8 cellular contexts compared by ENCODE assay signal in the genomic region with DNA sequence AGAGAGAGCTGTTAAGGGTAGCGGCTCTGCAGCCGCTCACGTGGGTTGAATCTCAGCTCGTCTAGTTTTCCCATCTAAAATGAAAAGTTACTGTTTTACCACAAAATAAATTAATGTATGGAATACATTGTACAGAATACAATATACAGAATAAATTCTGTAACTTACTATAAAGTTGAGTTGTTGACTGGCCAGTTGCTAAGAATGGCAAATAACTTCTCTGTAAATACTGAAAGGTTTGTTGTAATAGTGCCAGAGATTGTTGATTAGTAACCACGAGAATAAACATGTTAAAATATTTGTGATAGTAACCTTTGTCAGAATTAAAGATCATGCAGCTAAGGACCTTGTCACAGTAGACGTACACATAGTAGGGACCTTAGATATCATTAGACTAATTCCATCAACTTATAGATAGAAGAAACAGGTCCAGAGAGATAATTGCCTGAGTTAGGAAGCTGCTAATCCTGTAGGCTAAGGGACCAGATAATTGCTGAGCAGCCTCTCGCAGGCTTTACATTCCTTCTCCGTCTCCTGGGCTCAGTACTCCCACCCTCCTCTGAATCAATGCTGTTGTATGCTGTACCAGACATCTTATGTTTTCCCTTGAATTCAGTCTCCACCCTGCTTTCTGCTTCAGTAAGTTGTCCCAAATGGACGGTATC. TPM values are rescaled to one million over a fixed set of nuclear protein-coding genes. Genes with fewer than 3 reads are reported as not detected.
A peak's percentile ranks its signal among the peaks of the same experiment; 100 is the strongest.
DNase-seq lines count a peak whose midpoint lies in the region; ATAC-seq, FAIRE-seq and TF ChIP-seq lines count a peak whose summit lies in the region.

No MANE protein-coding gene starts in this region.

- H3K23me2 ChIP-seq in H1 (ENCODE audit: low read depth, low read length), result peaks cover 7% of the 10 kb centered on the region

- H3K4me3 ChIP-seq in H1 (ENCODE audit: extremely low read depth in 1 of 4, insufficient read depth in 2 of 4, low read depth in 3 of 4, low read length in 4 of 4) (peak overlapping the region; percentile 86 to 92 (median 88)), osteoblast (ENCODE audit: insufficient read depth, low read length) (peak overlapping the region; percentile 85)

- no peak overlapping the region for H3K18ac ChIP-seq in H1 (ENCODE audit: extremely low read depth, low read length)

- H3K23ac ChIP-seq in H1 (ENCODE audit: insufficient read length), result no peak overlapping the region

- no peak for TF ChIP-seq POLR2A in H1 (IDR thresholded peaks at IDR 0.05; ENCODE audit: control extremely low read depth in 1 of 2, low read depth in 2 of 2, low read length in 2 of 2)

- H3K4me2 ChIP-seq in H1 (ENCODE audit: insufficient read depth in 1 of 2, low read depth in 2 of 2, low read length in 2 of 2) (peak overlapping the region; percentile 82 to 94), osteoblast (ENCODE audit: insufficient read depth, low read length) (peak overlapping the region; percentile 81)

- no peak for FAIRE-seq in H1 (lab: Jason Lieb, UNC)

- no peaks in the 10 kb centered on the region; a peak in 1 of 8 replicates for H3K36me3 ChIP-seq in H1 (ENCODE audit: control insufficient read depth in 2 of 4, insufficient read depth in 4 of 4, low read length in 3 of 4)
- H3K36me3 ChIP-seq in osteoblast (ENCODE audit: insufficient read depth, low read length), result no peaks in the 10 kb centered on the region

- H3K4me1 ChIP-seq in H1 (replicated peaks in 1 of 4; ENCODE audit: control insufficient read depth in 3 of 4, insufficient read depth in 4 of 4, low read length in 3 of 4) (peaks cover 0 to 17% (median 12%) of the 10 kb centered on the region in 4 experiments; a peak in 6 of 7 replicates), osteoblast (ENCODE audit: insufficient read depth, low read length) (peaks cover 35% of the 10 kb centered on the region)

- H3K9ac ChIP-seq in H1 (replicated peaks in 1 of 4; ENCODE audit: extremely low read depth in 1 of 4, low read depth in 3 of 4, low read length in 3 of 4), result no peak overlapping the region

- no peaks in the 10 kb centered on the region for H4K20me1 ChIP-seq in H1 (replicated peaks in 1 of 2; ENCODE audit: control insufficient read depth in 1 of 2, insufficient read depth in 2 of 2, low read length in 2 of 2)
- H4K20me1 ChIP-seq in osteoblast (ENCODE audit: insufficient read depth, low read length), result peaks cover under 1% of the 10 kb centered on the region

- peak overlapping the region; percentile 41 for H4K5ac ChIP-seq in H1 (ENCODE audit: insufficient read length, low read depth, low read length)

- WGBS in H1 (ENCODE audit: extremely low coverage in 1 of 2, insufficient coverage in 1 of 2, insufficient read length in 1 of 2, insufficient replicate concordance in 2 of 2, low coverage in 1 of 2, low lambda C conversion rate in 2 of 2, missing lambda C conversion rate in 1 of 2), 2 experiments, result 40% methylated on average over 9 of the region's 9 CpGs; no CpG with 5 or more reads in 1 of the 2 experiments

- 0 out of 2 replicates have a peak overlapping the region, but pooled peaks have one; percentile 37 for H2AFZ ChIP-seq in H1 (ENCODE audit: low read length)
- peak overlapping the region; percentile 79 for H2AFZ ChIP-seq in osteoblast (ENCODE audit: low read length)

- no peak for TF ChIP-seq EP300 in H1 (IDR thresholded peaks at IDR 0.05; ENCODE audit: borderline replicate concordance in 1 of 2, low read depth in 2 of 2, low read length in 2 of 2)

- CTCF ChIA-PET in H1 (lab: Charles Lee; ENCODE audit: partially characterized antibody), result interaction anchor here (0.6 to 2.7 kb wide), 7 partner anchors 10 to 40 kb away, joined by 3 to 12 read pairs (median 6); a partner anchor contains a TSS

- H2BK5ac ChIP-seq in H1 (ENCODE audit: low read depth, low read length), result no peak overlapping the region; the same call in 1 of the 2 replicates

- H2BK12ac ChIP-seq in H1 (ENCODE audit: low read depth, low read length), result no peak overlapping the region

- no peak overlapping the region for H2BK20ac ChIP-seq in H1 (ENCODE audit: low read length)

- no peak overlapping the region for H2BK120ac ChIP-seq in H1 (replicated peaks; ENCODE audit: low read depth, low read length)

- DNase-seq in DMS114 treated with DMSO at 0.1 percent for 48 hours (lab: John Stamatoyannopoulos, UW; ENCODE audit: unreplicated experiment) (peak; percentile 60), NCI-H774 (lab: John Stamatoyannopoulos, UW) (peak; percentile 5), H1 (ENCODE audit: low read depth in 1 of 2, low spot score in 2 of 2) (no peak), osteoblast (ENCODE audit: insufficient read length, low spot score, missing footprints) (no peak), hypothalamus (lab: John Stamatoyannopoulos, UW) (no peak), omental fat pad (ENCODE audit: low spot score) (no peak), germinal center (ENCODE audit: low spot score) (no peak), pons (ENCODE audit: low spot score) (no peak)

- TF ChIP-seq RAD21 in H1 (IDR thresholded peaks at IDR 0.05 in 1 of 2, conservative IDR thresholded peaks at IDR 0.05 in 1 of 2; ENCODE audit: low read depth in 2 of 2, low read length in 2 of 2), result no peak

- H3K79me2 ChIP-seq in H1 (ENCODE audit: control insufficient read depth in 1 of 2, insufficient read depth in 2 of 2, low read length in 2 of 2) (peaks cover 0 to 3% of the 10 kb centered on the region in 2 experiments; a peak in 1 of 4 replicates), osteoblast (ENCODE audit: insufficient read depth, low read length) (peaks cover 29% of the 10 kb centered on the region)

- no peak overlapping the region for H3K14ac ChIP-seq in H1 (ENCODE audit: insufficient read length)

- H3K79me1 ChIP-seq in H1 (ENCODE audit: low read depth, low read length), result no peaks in the 10 kb centered on the region

- H2BK15ac ChIP-seq in H1 (ENCODE audit: low read length), result no peak overlapping the region

- POLR2A ChIA-PET in H1 (lab: Charles Lee; ENCODE audit: partially characterized antibody), result interaction anchor here (0.9 to 26.7 kb wide), 9 partner anchors 8 to 77 kb away, joined by 3 to 732 read pairs (median 6); a partner anchor contains a TSS

- H4K8ac ChIP-seq in H1 (ENCODE audit: extremely low read depth, insufficient read depth, low read length), result no peak overlapping the region

- TF ChIP-seq CTCF in H1 (IDR thresholded peaks at IDR 0.05; ENCODE audit: control extremely low read depth in 1 of 3, insufficient read depth in 1 of 3, low read depth in 1 of 3, low read length in 3 of 3), result no peak
- TF ChIP-seq CTCF in osteoblast (IDR thresholded peaks at IDR 0.05; ENCODE audit: extremely low read depth, low read depth, low read length), result no peak
- TF ChIP-seq CTCF in omental fat pad (IDR thresholded peaks at IDR 0.05), result no peak

- no peak for ATAC-seq in omental fat pad (ENCODE audit: low FRiP score)

- no peak overlapping the region for H2AK5ac ChIP-seq in H1 (ENCODE audit: low read depth, low read length)

- no peak overlapping the region for H3K4ac ChIP-seq in H1 (replicated peaks; ENCODE audit: insufficient read length, low read depth, low read length)

- H3K9me3 ChIP-seq in H1 (ENCODE audit: insufficient read depth in 2 of 2, low read depth in 1 of 2, low read length in 1 of 2), result no peaks in the 10 kb centered on the region
- no peaks in the 10 kb centered on the region for H3K9me3 ChIP-seq in osteoblast (ENCODE audit: low read depth, low read length)

- H3K27ac ChIP-seq in H1 (ENCODE audit: low read depth, low read length), result no peak overlapping the region
- peak overlapping the region; percentile 74 for H3K27ac ChIP-seq in osteoblast (ENCODE audit: low read depth, low read length)

- H3K27me3 ChIP-seq in H1 (replicated peaks in 1 of 4; ENCODE audit: control insufficient read depth in 3 of 4, extremely low read depth in 1 of 4, insufficient read depth in 3 of 4, low read length in 3 of 4) (no peaks in the 10 kb centered on the region), osteoblast (ENCODE audit: insufficient read depth, low read length) (no peaks in the 10 kb centered on the region)

- H3K56ac ChIP-seq in H1 (replicated peaks; ENCODE audit: insufficient read length, low read depth, low read length), result no peak overlapping the region

- no peak overlapping the region for H4K91ac ChIP-seq in H1 (replicated peaks; ENCODE audit: insufficient read length, low read length)

RNA-seq across cellular contexts. Expression of a gene that starts 0.6 kb away (rescaled TPM):
- total RNA-seq in H1 (2021; fragmentation: NEBNext Ultra II Directional; extraction: Animal tissue kit (Norgen Biotek cat#: 25700)), result 27.3 and 28.0 TPM in 2 replicates
- polyA plus RNA-seq in H1 (2011; rRNA removed), result 50.4 and 55.4 TPM in 2 replicates
- 18.8 TPM for polyA plus RNA-seq in H1 (2011; cell fraction: cytosol; rRNA removed)
- polyA plus RNA-seq in H1 (2011; cell fraction: nucleus; rRNA removed), result 31.7 TPM
- polyA plus RNA-seq in H1 (2012, experiment 1 of 2), result 27.7 to 48.3 TPM (median 41.6 TPM) in 4 replicates
- 60.0 TPM for polyA plus RNA-seq in H1 (2012, experiment 2 of 2)
- polyA plus RNA-seq in H1 (2013, experiment 1 of 2), result 92.9 TPM
- 99.7 TPM for polyA plus RNA-seq in H1 (2013, experiment 2 of 2)
- 24.4 and 26.8 TPM in 2 replicates for polyA minus RNA-seq in H1 (2011; rRNA and poly(A)+ RNA removed)
- 21.6 TPM for polyA minus RNA-seq in H1 (2011; cell fraction: cytosol; rRNA and poly(A)+ RNA removed)
- 15.4 TPM for polyA minus RNA-seq in H1 (2011; cell fraction: nucleus; rRNA and poly(A)+ RNA removed)
- total RNA-seq in osteoblast (2.9 and 3.3 TPM in 2 replicates), omental fat pad (1 to 10 TPM; 2.9 to 5.8 (median 3.7) TPM)

RNA-seq across cellular contexts. Expression of a gene that starts 4.9 kb away (rescaled TPM):
- 23.6 and 25.1 TPM in 2 replicates for total RNA-seq in H1 (2021; fragmentation: NEBNext Ultra II Directional; extraction: Animal tissue kit (Norgen Biotek cat#: 25700))
- 29.1 and 33.2 TPM in 2 replicates for polyA plus RNA-seq in H1 (2011; rRNA removed)
- polyA plus RNA-seq in H1 (2011; cell fraction: cytosol; rRNA removed), result 21.6 TPM
- 38.2 TPM for polyA plus RNA-seq in H1 (2011; cell fraction: nucleus; rRNA removed)
- polyA plus RNA-seq in H1 (2012, experiment 1 of 2), result 22.3 to 25.4 TPM (median 25.0 TPM) in 4 replicates
- polyA plus RNA-seq in H1 (2012, experiment 2 of 2), result 33.6 TPM
- polyA plus RNA-seq in H1 (2013, experiment 1 of 2), result 31.3 TPM
- 28.9 TPM for polyA plus RNA-seq in H1 (2013, experiment 2 of 2)
- 19.7 and 22.4 TPM in 2 replicates for polyA minus RNA-seq in H1 (2011; rRNA and poly(A)+ RNA removed)
- 15.6 TPM for polyA minus RNA-seq in H1 (2011; cell fraction: cytosol; rRNA and poly(A)+ RNA removed)
- polyA minus RNA-seq in H1 (2011; cell fraction: nucleus; rRNA and poly(A)+ RNA removed), result 11.4 TPM
- total RNA-seq in osteoblast (62.6 and 63.9 TPM in 2 replicates), omental fat pad (10 to 100 TPM; 25.5 to 55.7 (median 43.4) TPM)

RNA-seq across cellular contexts. Expression of a gene that starts 18.5 kb away (rescaled TPM):
- 27.4 and 29.4 TPM in 2 replicates for total RNA-seq in H1 (2021; fragmentation: NEBNext Ultra II Directional; extraction: Animal tissue kit (Norgen Biotek cat#: 25700))
- polyA plus RNA-seq in H1 (2011; rRNA removed), result 44.4 and 53.8 TPM in 2 replicates
- polyA plus RNA-seq in H1 (2011; cell fraction: cytosol; rRNA removed), result 43.4 TPM
- polyA plus RNA-seq in H1 (2011; cell fraction: nucleus; rRNA removed), result 70.6 TPM
- 29.1 to 38.2 TPM (median 35.0 TPM) in 4 replicates for polyA plus RNA-seq in H1 (2012, experiment 1 of 2)
- 18.5 TPM for polyA plus RNA-seq in H1 (2012, experiment 2 of 2)
- polyA plus RNA-seq in H1 (2013, experiment 1 of 2), result 18.6 TPM
- polyA plus RNA-seq in H1 (2013, experiment 2 of 2), result 17.8 TPM
- 46.2 and 54.8 TPM in 2 replicates for polyA minus RNA-seq in H1 (2011; rRNA and poly(A)+ RNA removed)
- polyA minus RNA-seq in H1 (2011; cell fraction: cytosol; rRNA and poly(A)+ RNA removed), result 17.8 TPM
- polyA minus RNA-seq in H1 (2011; cell fraction: nucleus; rRNA and poly(A)+ RNA removed), result 20.5 TPM
- total RNA-seq in osteoblast (25.6 and 26.1 TPM in 2 replicates), omental fat pad (10 to 100 TPM; 19.5 to 28.1 (median 24.3) TPM)

RNA-seq across cellular contexts. Expression of a gene that starts 25.7 kb away (rescaled TPM):
- total RNA-seq in H1 (2021; fragmentation: NEBNext Ultra II Directional; extraction: Animal tissue kit (Norgen Biotek cat#: 25700)), result 68.0 and 81.1 TPM in 2 replicates
- 29.9 and 40.9 TPM in 2 replicates for polyA plus RNA-seq in H1 (2011; rRNA removed)
- polyA plus RNA-seq in H1 (2011; cell fraction: cytosol; rRNA removed), result 19.5 TPM
- polyA plus RNA-seq in H1 (2011; cell fraction: nucleus; rRNA removed), result 95.4 TPM
- polyA plus RNA-seq in H1 (2012, experiment 1 of 2), result 49.3 to 109 TPM (median 73.8 TPM) in 4 replicates
- 21.4 TPM for polyA plus RNA-seq in H1 (2012, experiment 2 of 2)
- 40.3 TPM for polyA plus RNA-seq in H1 (2013, experiment 1 of 2)
- polyA plus RNA-seq in H1 (2013, experiment 2 of 2), result 37.3 TPM
- polyA minus RNA-seq in H1 (2011; rRNA and poly(A)+ RNA removed), result 37.3 and 50.7 TPM in 2 replicates
- polyA minus RNA-seq in H1 (2011; cell fraction: cytosol; rRNA and poly(A)+ RNA removed), result 23.5 TPM
- 20.3 TPM for polyA minus RNA-seq in H1 (2011; cell fraction: nucleus; rRNA and poly(A)+ RNA removed)
- total RNA-seq in osteoblast (5.1 and 5.3 TPM in 2 replicates), omental fat pad (10 to 100 TPM in 1 of 4 donors, 1 to 10 TPM in 3; 6.2 to 15.0 (median 7.2) TPM)

RNA-seq across cellular contexts. Expression of a gene that starts 28.8 kb away (rescaled TPM):
- 1,880 and 1,905 TPM in 2 replicates for total RNA-seq in H1 (2021; fragmentation: NEBNext Ultra II Directional; extraction: Animal tissue kit (Norgen Biotek cat#: 25700))
- 2,449 and 3,022 TPM in 2 replicates for polyA plus RNA-seq in H1 (2011; rRNA removed)
- 2,499 TPM for polyA plus RNA-seq in H1 (2011; cell fraction: cytosol; rRNA removed)
- 1,900 TPM for polyA plus RNA-seq in H1 (2011; cell fraction: nucleus; rRNA removed)
- 1,911 to 2,255 TPM (median 2,177 TPM) in 4 replicates for polyA plus RNA-seq in H1 (2012, experiment 1 of 2)
- 2,703 TPM for polyA plus RNA-seq in H1 (2012, experiment 2 of 2)
- polyA plus RNA-seq in H1 (2013, experiment 1 of 2), result 1,525 TPM
- polyA plus RNA-seq in H1 (2013, experiment 2 of 2), result 1,520 TPM
- polyA minus RNA-seq in H1 (2011; rRNA and poly(A)+ RNA removed), result 3,133 and 3,204 TPM in 2 replicates
- 961 TPM for polyA minus RNA-seq in H1 (2011; cell fraction: cytosol; rRNA and poly(A)+ RNA removed)
- 586 TPM for polyA minus RNA-seq in H1 (2011; cell fraction: nucleus; rRNA and poly(A)+ RNA removed)
- total RNA-seq in osteoblast, result 509 and 605 TPM in 2 replicates
- total RNA-seq in omental fat pad, result 100 to 1,000 TPM; 229 to 281 (median 256) TPM

Comparison
In these comparisons a context has a peak if more than half of its experiments do, and no peak if none do; other contexts are left out.
1. DNase-seq: peak in DMS114 treated with DMSO at 0.1 percent for 48 hours (single experiment) and NCI-H774 (single experiment); none in H1 (0 of 2), osteoblast (single experiment), hypothalamus (0 of 51), omental fat pad (single experiment), germinal center (single experiment) and pons (single experiment).